10 cellular contexts compared by ENCODE assay signal in the genomic region with DNA sequence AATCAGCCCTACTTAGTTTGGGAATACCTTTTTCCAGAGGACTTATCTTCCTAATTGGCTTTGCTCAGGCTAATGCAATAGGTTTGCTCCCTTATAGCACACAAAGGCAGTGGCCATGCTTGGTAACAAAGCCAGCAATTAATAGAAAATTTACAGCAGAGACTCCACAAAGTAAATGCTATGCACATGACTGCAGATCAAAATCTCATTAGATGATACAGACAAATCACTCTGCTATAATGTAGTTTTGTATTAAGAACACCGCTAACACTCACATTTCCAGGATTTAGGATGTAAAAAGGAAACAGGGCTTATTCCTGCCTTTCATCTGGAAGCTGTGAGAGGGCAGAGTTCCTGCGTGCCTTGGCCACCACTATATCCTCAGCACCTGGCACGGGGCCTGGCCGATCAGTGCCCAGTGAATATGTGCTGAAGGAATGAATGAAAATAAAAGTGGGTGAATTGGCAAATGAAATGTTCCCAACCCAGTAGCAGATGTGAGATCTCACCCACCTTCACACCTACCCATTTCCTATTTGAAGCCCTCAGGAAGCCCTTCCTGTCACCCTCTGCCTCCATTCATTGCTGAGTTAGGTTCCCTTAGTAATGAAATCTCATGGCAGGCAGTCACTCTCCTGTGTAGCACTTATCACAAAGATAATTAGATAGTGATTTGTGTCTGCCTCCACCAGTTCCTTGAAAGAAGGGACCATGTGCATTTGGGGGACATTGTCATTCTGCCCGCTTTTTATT. TPM values are rescaled to one million over a fixed set of nuclear protein-coding genes. Genes with fewer than 3 reads are reported as not detected.
DNase-seq lines count a peak whose midpoint lies in the region; ATAC-seq and TF ChIP-seq lines count a peak whose summit lies in the region.
"Had no signal": no experiment of that assay in that cellular context is flagged by ENCODE, and none has a peak within 500 bp of the region (broad histone marks: within the 10 kb centered on the region; RNA-seq: fewer than 3 reads in every experiment).

No MANE protein-coding gene starts in this region.

- H3K4me3 Mint-ChIP-seq in T-helper 1 cell treated with Interleukin-12 subunit alpha and Interleukin-12 subunit beta and Interleukin-4 antibody, amounts not matched to agents 30 μg/mL and 1 μg/mL, for 36 hours, result peak overlapping the region; percentile 95
- H3K4me3 Mint-ChIP-seq in glutamatergic neuron (ENCODE audit: unreplicated experiment), result peak overlapping the region; percentile 81

- H3K36me3 Mint-ChIP-seq in T-helper 1 cell treated with Interleukin-12 subunit alpha and Interleukin-12 subunit beta and Interleukin-4 antibody, amounts not matched to agents 30 μg/mL and 1 μg/mL, for 36 hours (ENCODE audit: low read depth), result peaks cover 20% of the 10 kb centered on the region
- no peaks in the 10 kb centered on the region for H3K36me3 Mint-ChIP-seq in glutamatergic neuron (ENCODE audit: unreplicated experiment)

- H3K27me3 ChIP-seq in GM06990 (replicated peaks; ENCODE audit: control insufficient read depth, insufficient read depth, low read length), result no peaks in the 10 kb centered on the region

- DNase-seq in AG20443 (ENCODE audit: low spot score) (peak; percentile 10), GM06990 (ENCODE audit: extremely low read depth, insufficient read length) (no peak), glutamatergic neuron (no peak), SIG-M5 (lab: John Stamatoyannopoulos, UW) (no peak), OCI-M1 (lab: John Stamatoyannopoulos, UW) (no peak), HCEC 1CT (no peak)
- DNase-seq: activated CD4-positive, CD25-positive, alpha-beta regulatory T cell treated with anti-CD3 and anti-CD28 coated beads, Interleukin-2, amount 50 U/mL, for 72 hours; anterior cingulate cortex had no signal

- H3K36me3 ChIP-seq in GM06990 (ENCODE audit: control insufficient read depth, insufficient read depth, low read length), result no peaks in the 10 kb centered on the region; the same call in 1 of the 2 replicates

- no peak for ATAC-seq in GM19455 (IDR thresholded peaks at IDR 0.05; ENCODE audit: unreplicated experiment)

- peaks cover 47% of the 10 kb centered on the region for H3K4me1 Mint-ChIP-seq in T-helper 1 cell treated with Interleukin-12 subunit alpha and Interleukin-12 subunit beta and Interleukin-4 antibody, amounts not matched to agents 30 μg/mL and 1 μg/mL, for 36 hours (ENCODE audit: low read depth)
- H3K4me1 Mint-ChIP-seq in glutamatergic neuron (ENCODE audit: low read depth, unreplicated experiment), result peaks cover 9% of the 10 kb centered on the region

- H3K27ac Mint-ChIP-seq in T-helper 1 cell treated with Interleukin-12 subunit alpha and Interleukin-12 subunit beta and Interleukin-4 antibody, amounts not matched to agents 30 μg/mL and 1 μg/mL, for 36 hours, result peak overlapping the region; percentile 99
- H3K27ac Mint-ChIP-seq in glutamatergic neuron (ENCODE audit: unreplicated experiment), result peak overlapping the region; percentile 98

- no peaks in the 10 kb centered on the region for H3K27me3 Mint-ChIP-seq in T-helper 1 cell treated with Interleukin-12 subunit alpha and Interleukin-12 subunit beta and Interleukin-4 antibody, amounts not matched to agents 30 μg/mL and 1 μg/mL, for 36 hours (ENCODE audit: low read depth)
- H3K27me3 Mint-ChIP-seq in glutamatergic neuron (ENCODE audit: unreplicated experiment), result peaks cover 5% of the 10 kb centered on the region

- H3K4me3 ChIP-seq in GM06990 (replicated peaks; ENCODE audit: low read depth, low read length), result peak overlapping the region; percentile 14; the same call in 1 of the 2 replicates

- TF ChIP-seq CTCF in GM06990 (IDR thresholded peaks at IDR 0.05; ENCODE audit: insufficient read depth, low read length, poor library complexity, severe bottlenecking), result no peak
- no peak for TF ChIP-seq CTCF in glutamatergic neuron (IDR thresholded peaks at IDR 0.05; ENCODE audit: partially characterized antibody, unreplicated experiment)

- no peaks in the 10 kb centered on the region for H3K9me3 Mint-ChIP-seq in T-helper 1 cell treated with Interleukin-12 subunit alpha and Interleukin-12 subunit beta and Interleukin-4 antibody, amounts not matched to agents 30 μg/mL and 1 μg/mL, for 36 hours
- peaks cover 17% of the 10 kb centered on the region for H3K9me3 Mint-ChIP-seq in glutamatergic neuron (ENCODE audit: unreplicated experiment)

RNA-seq across cellular contexts. Expression of gene SEPTIN6, which starts 5.1 kb away (rescaled TPM):
- 243 TPM for total RNA-seq in glutamatergic neuron (ENCODE audit: unreplicated experiment)
